Comparison of ENCODE assay signal across 8 cellular contexts in the genomic region with DNA sequence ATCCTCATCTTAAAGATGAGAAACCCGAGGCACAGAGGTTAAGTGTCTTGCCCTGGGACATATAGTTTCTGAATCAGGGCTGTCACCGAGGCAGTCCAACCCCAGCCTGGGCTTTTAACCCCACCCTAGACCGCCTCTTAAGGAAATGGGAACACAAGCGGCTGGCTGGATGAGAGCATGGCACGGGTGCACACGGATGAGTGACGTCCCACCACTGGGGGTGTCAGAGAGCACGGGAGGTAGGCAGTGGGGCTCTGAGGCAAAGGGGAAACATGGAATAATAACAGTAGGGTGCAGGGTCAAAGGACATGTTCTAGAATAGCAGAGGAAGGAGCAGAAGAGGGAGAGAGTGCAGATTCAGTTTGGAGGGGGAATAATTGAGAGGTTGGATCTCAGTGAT.
A peak's percentile ranks its signal among the peaks of the same experiment; 100 is the strongest.
DNase-seq lines count a peak whose midpoint lies in the region; TF ChIP-seq lines count a peak whose summit lies in the region.
"Had no signal": no experiment of that assay in that cellular context is flagged by ENCODE, and none has a peak within 500 bp of the region (broad histone marks: within the 10 kb centered on the region; RNA-seq: fewer than 3 reads in every experiment).

No MANE protein-coding gene starts in this region.

- no peaks in the 10 kb centered on the region for H3K9me3 Mint-ChIP-seq in dendritic cell treated with granulocyte-macrophage colony-stimulating factor and Interleukin-4, amounts not matched to agents 40 ng/mL and 50 ng/mL, for 4 days

- peaks cover 1% of the 10 kb centered on the region for H3K27me3 Mint-ChIP-seq in dendritic cell treated with granulocyte-macrophage colony-stimulating factor and Interleukin-4, amounts not matched to agents 40 ng/mL and 50 ng/mL, for 4 days

- H3K4me1 ChIP-seq in KMS-11 (ENCODE audit: low read depth, poor library complexity, severe bottlenecking) (peaks cover 22% of the 10 kb centered on the region), parathyroid adenoma (peaks cover 11% of the 10 kb centered on the region)

- H3K4me2 ChIP-seq in KMS-11 = no peak overlapping the region
- no peak overlapping the region for H3K4me2 ChIP-seq in parathyroid adenoma (ENCODE audit: low read length)

- H3K36me3 ChIP-seq in KMS-11 (ENCODE audit: insufficient read depth) = no peaks in the 10 kb centered on the region
- no peaks in the 10 kb centered on the region for H3K36me3 ChIP-seq in parathyroid adenoma (ENCODE audit: control insufficient read depth, insufficient read depth, low read length)

- no peaks in the 10 kb centered on the region for H3K79me2 ChIP-seq in KMS-11 (ENCODE audit: insufficient read depth, low read depth)
- H3K79me2 ChIP-seq in parathyroid adenoma = no peaks in the 10 kb centered on the region

- no peaks in the 10 kb centered on the region for H4K20me1 ChIP-seq in KMS-11 (ENCODE audit: insufficient read depth)

- H3K9me3 ChIP-seq in parathyroid adenoma (ENCODE audit: control insufficient read depth, low read length) = no peaks in the 10 kb centered on the region

- H3K4me3 ChIP-seq in GM12864 (ENCODE audit: low read depth, low read length) (no peak overlapping the region), KMS-11 (IDR thresholded peaks at IDR 0.05; ENCODE audit: insufficient read depth, low read depth, low read length) (no peak overlapping the region), parathyroid adenoma (ENCODE audit: low read depth, low read length) (no peak overlapping the region)

- TF ChIP-seq CTCF in GM12864 (IDR thresholded peaks at IDR 0.05; ENCODE audit: low read depth, low read length, missing control alignments) (peak; percentile 50), KMS-11 (conservative IDR thresholded peaks at IDR 0.05; ENCODE audit: low read depth, low read length) (0 out of 2 replicates have a peak, but pooled peaks have one; percentile 14), parathyroid adenoma (IDR thresholded peaks at IDR 0.05) (peak; percentile 10)

- peak overlapping the region; percentile 17 for H3K27ac Mint-ChIP-seq in dendritic cell treated with granulocyte-macrophage colony-stimulating factor and Interleukin-4, amounts not matched to agents 40 ng/mL and 50 ng/mL, for 4 days

- H3K36me3 Mint-ChIP-seq in dendritic cell treated with granulocyte-macrophage colony-stimulating factor and Interleukin-4, amounts not matched to agents 40 ng/mL and 50 ng/mL, for 4 days (ENCODE audit: low read depth) = peaks cover 100% of the 10 kb centered on the region

- H3K27ac ChIP-seq in KMS-11 = no peak overlapping the region
- no peak overlapping the region for H3K27ac ChIP-seq in parathyroid adenoma

- H2AFZ ChIP-seq in KMS-11 (ENCODE audit: low read depth) (no peak overlapping the region), parathyroid adenoma (no peak overlapping the region)

- H3K9ac ChIP-seq in KMS-11 (no peak overlapping the region), parathyroid adenoma (no peak overlapping the region)

- DNase-seq in GM12864 (ENCODE audit: low read depth) (no peak), cortex of kidney (lab: John Stamatoyannopoulos, UW) (no peak), globus pallidus (ENCODE audit: low spot score) (no peak), COLO668 (lab: John Stamatoyannopoulos, UW; ENCODE audit: unreplicated experiment) (no peak)
- DNase-seq: NCI-H187 treated with DMSO at 0.1 percent for 48 hours had no signal

- intact Hi-C loops in dendritic cell treated with granulocyte-macrophage colony-stimulating factor and Interleukin-4, amounts not matched to agents 40 ng/mL and 50 ng/mL, for 4 days (cut with micrococcal nuclease) = no loop called here

- H3K4me3 Mint-ChIP-seq in dendritic cell treated with granulocyte-macrophage colony-stimulating factor and Interleukin-4, amounts not matched to agents 40 ng/mL and 50 ng/mL, for 4 days = no peak overlapping the region

- H3K4me1 Mint-ChIP-seq in dendritic cell treated with granulocyte-macrophage colony-stimulating factor and Interleukin-4, amounts not matched to agents 40 ng/mL and 50 ng/mL, for 4 days (ENCODE audit: low read depth) = peaks cover 74% of the 10 kb centered on the region

- no peaks in the 10 kb centered on the region for H3K27me3 ChIP-seq in KMS-11 (ENCODE audit: insufficient read depth, low read depth)
- no peaks in the 10 kb centered on the region for H3K27me3 ChIP-seq in parathyroid adenoma (ENCODE audit: control insufficient read depth, insufficient read depth, low read length)
